Comparison of ENCODE assay signal across 29 cellular contexts in genomic region chr15:57373251-57373881, GRCh38. TPM values are rescaled to one million over a fixed set of nuclear protein-coding genes. Genes with fewer than 3 reads are reported as not detected.
"Had no signal": no experiment of that assay in that cellular context is flagged by ENCODE, and none has a peak within 500 bp of the region (broad histone marks: within the 10 kb centered on the region; RNA-seq: fewer than 3 reads in every experiment).

No MANE protein-coding gene starts in this region.

- H3K9me3 Mint-ChIP-seq: immature natural killer cell; natural killer cell treated with Interleukin-12 subunit alpha and Interleukin-12 subunit beta and Interleukin-15 and Interleukin-18, amount 100 ng/mL, for 72 hours; neural crest cell; stimulated activated naive B cell treated with anti-CD40 and anti-IgM and Interleukin-4, amounts not matched to agents 10 μg/mL and 1 μg/mL and 100 μg/mL, for 72 hours had no signal

- H3K27ac Mint-ChIP-seq: immature natural killer cell; naive thymus-derived CD4-positive, alpha-beta T cell; natural killer cell treated with Interleukin-12 subunit alpha and Interleukin-12 subunit beta and Interleukin-15 and Interleukin-18, amount 100 ng/mL, for 72 hours; progenitor cell of endocrine pancreas; stimulated activated naive B cell treated with anti-CD40 and anti-IgM and Interleukin-4, amounts not matched to agents 10 μg/mL and 1 μg/mL and 100 μg/mL, for 72 hours; type B pancreatic cell had no signal

- H3K4me1 ChIP-seq: uterus had no signal

- FAIRE-seq: islet of Langerhans, kidney had no signal

- H3K36me3 Mint-ChIP-seq: immature natural killer cell; natural killer cell treated with Interleukin-12 subunit alpha and Interleukin-12 subunit beta and Interleukin-15 and Interleukin-18, amount 100 ng/mL, for 72 hours; type B pancreatic cell had no signal

- H3K4me3 Mint-ChIP-seq: immature natural killer cell; naive thymus-derived CD4-positive, alpha-beta T cell; natural killer cell treated with Interleukin-12 subunit alpha and Interleukin-12 subunit beta and Interleukin-15 and Interleukin-18, amount 100 ng/mL, for 72 hours; neural crest cell; stimulated activated naive B cell treated with anti-CD40 and anti-IgM and Interleukin-4, amounts not matched to agents 10 μg/mL and 1 μg/mL and 100 μg/mL, for 72 hours; type B pancreatic cell had no signal

- H3K9me3 ChIP-seq: left ventricle myocardium inferior, mucosa of descending colon, neutrophil, ovary, right atrium auricular region, stomach, thoracic aorta, tibial artery, uterus had no signal

- H3K4me3 ChIP-seq: left ventricle myocardium inferior, lung, mucosa of descending colon, ovary, right atrium auricular region, skin epidermis, stomach, thoracic aorta, tibial artery, uterus had no signal

- ATAC-seq: mucosa of descending colon; naive thymus-derived CD4-positive, alpha-beta T cell; natural killer cell treated with Interleukin-12 subunit alpha and Interleukin-12 subunit beta and Interleukin-15 and Interleukin-18, amount 100 ng/mL, for 72 hours; sciatic nerve; stimulated activated naive B cell treated with anti-CD40 and anti-IgM and Interleukin-4, amounts not matched to agents 10 μg/mL and 1 μg/mL and 100 μg/mL, for 72 hours; stimulated activated naive CD8-positive, alpha-beta T cell treated with anti-CD3 and anti-CD28 coated beads, Interleukin-15, Interleukin-2, amounts not matched to agents 100 U/mL and 50 U/mL, for 24 hours had no signal

- H3K27ac ChIP-seq: left ventricle myocardium inferior, neutrophil, ovary, right atrium auricular region, skin epidermis, stomach, thoracic aorta, tibial artery, uterus had no signal

- DNase-seq: hypothalamus; immature natural killer cell; kidney; left ventricle myocardium inferior; midbrain; mucosa of descending colon; naive thymus-derived CD4-positive, alpha-beta T cell; occipital lobe; ovary; stimulated activated CD4-positive, alpha-beta T cell treated with anti-CD3 and anti-CD28 coated beads, Interleukin-12 subunit alpha, Interleukin-12 subunit beta, amount 100 ng/mL, for 4 hours; stimulated activated CD4-positive, alpha-beta T cell treated with anti-CD3 and anti-CD28 coated beads, Interleukin-15, amount 100 ng/mL, for 24 hours; stimulated activated CD4-positive, alpha-beta T cell treated with anti-CD3 and anti-CD28 coated beads, Interleukin-2, amount 100 ng/mL, for 24 hours; stimulated activated CD4-positive, alpha-beta T cell treated with anti-CD3 and anti-CD28 coated beads, Interleukin-4, amount 100 ng/mL, for 1 hour; stimulated activated naive B cell treated with anti-CD40 and anti-IgM and Interleukin-4, amounts not matched to agents 10 μg/mL and 1 μg/mL and 100 μg/mL, for 72 hours; stimulated activated naive CD8-positive, alpha-beta T cell treated with anti-CD3 and anti-CD28 coated beads, Interleukin-15, Interleukin-2, amounts not matched to agents 100 U/mL and 50 U/mL, for 24 hours; stomach; tibial artery; uterus had no signal

- H3K27me3 ChIP-seq: ovary, uterus had no signal

- H3K36me3 ChIP-seq: left ventricle myocardium inferior, neutrophil, ovary, right atrium auricular region, stomach, thoracic aorta, tibial artery, uterus had no signal

RNA-seq across cellular contexts. Expression of gene CGNL1, which starts 2.9 kb away (rescaled TPM):
- total RNA-seq: naive thymus-derived CD4-positive, alpha-beta T cell; natural killer cell treated with Interleukin-12 subunit alpha and Interleukin-12 subunit beta and Interleukin-15 and Interleukin-18, amount 100 ng/mL, for 72 hours had no signal
- polyA plus RNA-seq: immature natural killer cell; naive thymus-derived CD4-positive, alpha-beta T cell had no signal
